23 cellular contexts compared by ENCODE assay signal in genomic region chr3:88879905-88880304, GRCh38.
DNase-seq lines count a peak whose midpoint lies in the region; ATAC-seq, FAIRE-seq and TF ChIP-seq lines count a peak whose summit lies in the region.
"Had no signal": no experiment of that assay in that cellular context is flagged by ENCODE, and none has a peak within 500 bp of the region (broad histone marks: within the 10 kb centered on the region; RNA-seq: fewer than 3 reads in every experiment).

No MANE protein-coding gene starts in this region.

- no peaks in the 10 kb centered on the region for H3K36me3 Mint-ChIP-seq in MCF 10A (ENCODE audit: insufficient read depth, unreplicated experiment)
- H3K36me3 Mint-ChIP-seq: CD14-positive monocyte; CD4-positive, alpha-beta memory T cell had no signal

- no peaks in the 10 kb centered on the region for H3K79me2 ChIP-seq in H1 (ENCODE audit: control insufficient read depth in 1 of 2, insufficient read depth in 2 of 2, low read length in 2 of 2)

- peak; percentile 89 for ATAC-seq in foreskin keratinocyte
- ATAC-seq in activated CD4-positive, CD25-positive, alpha-beta regulatory T cell treated with anti-CD3 and anti-CD28 coated beads, Interleukin-2, amount 50 U/mL, for 24 hours = no peak
- ATAC-seq: A549, K562 had no signal

- no peak for TF ChIP-seq POLR2A in breast epithelium (IDR thresholded peaks at IDR 0.05)
- TF ChIP-seq POLR2A in H1 (IDR thresholded peaks at IDR 0.05; ENCODE audit: control extremely low read depth in 1 of 2, low read depth in 2 of 2, low read length in 2 of 2) = no peak

- no peak overlapping the region for H2BK20ac ChIP-seq in H1 (ENCODE audit: low read length)

- no peak overlapping the region for H3K14ac ChIP-seq in H1 (ENCODE audit: insufficient read length)
- no peak overlapping the region for H3K14ac ChIP-seq in mesenchymal stem cell (ENCODE audit: low read length in 2 of 2)

- H3K9me3 ChIP-seq in breast epithelium (no peaks in the 10 kb centered on the region), H1 (ENCODE audit: insufficient read depth in 2 of 2, low read depth in 1 of 2, low read length in 1 of 2) (no peaks in the 10 kb centered on the region), mesenchymal stem cell (ENCODE audit: control insufficient read depth, low read length) (no peaks in the 10 kb centered on the region)
- H3K9me3 ChIP-seq: A549, BLaER1 had no signal

- no peaks in the 10 kb centered on the region; the same call in 1 of the 2 replicates for H3K23me2 ChIP-seq in H1 (ENCODE audit: low read depth, low read length)

- no peak for TF ChIP-seq RAD21 in H1 (IDR thresholded peaks at IDR 0.05 in 1 of 2, conservative IDR thresholded peaks at IDR 0.05 in 1 of 2; ENCODE audit: low read depth in 2 of 2, low read length in 2 of 2)

- no peak overlapping the region for H3K23ac ChIP-seq in H1 (ENCODE audit: insufficient read length)
- H3K23ac ChIP-seq in mesenchymal stem cell (ENCODE audit: low read length in 2 of 2) = no peak overlapping the region

- H3K18ac ChIP-seq in H1 (ENCODE audit: extremely low read depth, low read length) (no peak overlapping the region), mesenchymal stem cell (ENCODE audit: low read depth in 1 of 2, low read length in 2 of 2) (no peak overlapping the region)

- H3K27me3 Mint-ChIP-seq in MCF 10A (ENCODE audit: insufficient read depth, unreplicated experiment) = no peaks in the 10 kb centered on the region
- H3K27me3 Mint-ChIP-seq: CD4-positive, alpha-beta memory T cell had no signal

- no peak overlapping the region for H3K4me3 Mint-ChIP-seq in MCF 10A (ENCODE audit: unreplicated experiment)
- H3K4me3 Mint-ChIP-seq: CD14-positive monocyte; CD4-positive, alpha-beta memory T cell had no signal

- 94% methylated on average over 3 of the region's 3 CpGs; no CpG with 5 or more reads in 1 of the 2 experiments for WGBS in H1 (ENCODE audit: extremely low coverage in 1 of 2, insufficient coverage in 1 of 2, insufficient read length in 1 of 2, insufficient replicate concordance in 2 of 2, low coverage in 1 of 2, low lambda C conversion rate in 2 of 2, missing lambda C conversion rate in 1 of 2), 2 experiments
- 84% methylated on average over 3 of the region's 3 CpGs for WGBS in mesenchymal stem cell

- H3K4ac ChIP-seq in H1 (replicated peaks; ENCODE audit: insufficient read length, low read depth, low read length) (no peak overlapping the region), mesenchymal stem cell (ENCODE audit: low read depth in 1 of 2, low read length in 2 of 2) (no peak overlapping the region)

- no peak for FAIRE-seq in H1 (lab: Jason Lieb, UNC)
- FAIRE-seq: A549, GM12892, GM18507, H54, HTR-8/SVneo, K562 had no signal

- no peaks in the 10 kb centered on the region for H3K79me1 ChIP-seq in H1 (ENCODE audit: low read depth, low read length)
- no peaks in the 10 kb centered on the region for H3K79me1 ChIP-seq in mesenchymal stem cell (replicated peaks; ENCODE audit: low read length, poor library complexity, severe bottlenecking)

- H3K4me2 ChIP-seq in H1 (ENCODE audit: insufficient read depth in 1 of 2, low read depth in 2 of 2, low read length in 2 of 2) (no peak overlapping the region), mesenchymal stem cell (ENCODE audit: low read length, poor library complexity, severe bottlenecking) (no peak overlapping the region)
- H3K4me2 ChIP-seq: A549, BLaER1 had no signal

- H2BK120ac ChIP-seq in H1 (replicated peaks; ENCODE audit: low read depth, low read length) = no peak overlapping the region
- H2BK120ac ChIP-seq in mesenchymal stem cell (ENCODE audit: low read depth, low read length) = no peak overlapping the region

- no peaks in the 10 kb centered on the region for H4K20me1 ChIP-seq in H1 (replicated peaks in 1 of 2; ENCODE audit: control insufficient read depth in 1 of 2, insufficient read depth in 2 of 2, low read length in 2 of 2)
- H4K20me1 ChIP-seq: BLaER1 had no signal

- POLR2A ChIA-PET in MCF 10A (lab: Yijun Ruan, JAX) = no interaction called here
- POLR2A ChIA-PET in H1 (lab: Charles Lee; ENCODE audit: partially characterized antibody) = no interaction called here

- H4K8ac ChIP-seq in H1 (ENCODE audit: extremely low read depth, insufficient read depth, low read length) = no peak overlapping the region
- no peak overlapping the region for H4K8ac ChIP-seq in mesenchymal stem cell (ENCODE audit: low read length)

- no peaks in the 10 kb centered on the region for H3K4me1 ChIP-seq in breast epithelium
- no peaks in the 10 kb centered on the region for H3K4me1 ChIP-seq in H1 (replicated peaks in 1 of 4; ENCODE audit: control insufficient read depth in 3 of 4, insufficient read depth in 4 of 4, low read length in 3 of 4)
- H3K4me1 ChIP-seq in foreskin keratinocyte = peaks cover 5% of the 10 kb centered on the region
- no peaks in the 10 kb centered on the region for H3K4me1 ChIP-seq in mesenchymal stem cell (ENCODE audit: control insufficient read depth, insufficient read depth, low read depth, low read length)
- H3K4me1 ChIP-seq: A549, BLaER1 had no signal

- H3K4me3 ChIP-seq in breast epithelium (no peak overlapping the region), H1 (ENCODE audit: extremely low read depth in 1 of 4, insufficient read depth in 2 of 4, low read depth in 3 of 4, low read length in 4 of 4) (no peak overlapping the region), mesenchymal stem cell (ENCODE audit: insufficient read depth in 1 of 2, low read depth in 1 of 2, low read length in 2 of 2) (no peak overlapping the region)
- H3K4me3 ChIP-seq: A549, BLaER1, K562 had no signal

- no peak overlapping the region for H4K91ac ChIP-seq in H1 (replicated peaks; ENCODE audit: insufficient read length, low read length)
- no peak overlapping the region for H4K91ac ChIP-seq in mesenchymal stem cell (ENCODE audit: low read length)

- H2AFZ ChIP-seq in H1 (ENCODE audit: low read length) = 0 out of 2 replicates have a peak overlapping the region, but pooled peaks have one; percentile 36
- H2AFZ ChIP-seq in mesenchymal stem cell (ENCODE audit: low read depth, low read length) = no peak overlapping the region

- no peaks in the 10 kb centered on the region for H3K9me3 Mint-ChIP-seq in MCF 10A (ENCODE audit: unreplicated experiment)

- H2BK12ac ChIP-seq in H1 (ENCODE audit: low read depth, low read length) = no peak overlapping the region
- no peak overlapping the region for H2BK12ac ChIP-seq in mesenchymal stem cell (ENCODE audit: low read length in 2 of 2)

- peak; percentile 37 for DNase-seq in MCF 10A (ENCODE audit: unreplicated experiment)
- DNase-seq in breast epithelium (ENCODE audit: low spot score in 2 of 2) = no peak
- DNase-seq in H1 (ENCODE audit: low read depth in 1 of 2, low spot score in 2 of 2) = no peak
- peak; percentile 50 to 67 for DNase-seq in foreskin keratinocyte
- no peak for DNase-seq in mesenchymal stem cell
- DNase-seq in stimulated activated naive CD4-positive, alpha-beta T cell treated with Interleukin-2 at 50 U/mL for 16 hours (lab: John Stamatoyannopoulos, UW) = no peak
- DNase-seq: CD4-positive, alpha-beta memory T cell; DMS153; DMS79; GDM1; HCEC 1CT; IMR-90 had no signal

- BruUV-seq in MCF 10A (replicated peaks; lab: Mats Ljungman, UMichigan) = no TSS peak

- no peak overlapping the region for H3K27ac ChIP-seq in breast epithelium
- no peak overlapping the region for H3K27ac ChIP-seq in H1 (ENCODE audit: low read depth, low read length)
- no peak overlapping the region for H3K27ac ChIP-seq in foreskin keratinocyte
- H3K27ac ChIP-seq in mesenchymal stem cell (ENCODE audit: low read length, poor library complexity, severe bottlenecking) = no peak overlapping the region
- H3K27ac ChIP-seq: 22Rv1, A549, BLaER1, HL-60 had no signal

- H3K27ac Mint-ChIP-seq in MCF 10A (ENCODE audit: low read depth, unreplicated experiment) = no peak overlapping the region
- H3K27ac Mint-ChIP-seq: CD14-positive monocyte; CD4-positive, alpha-beta memory T cell had no signal

- H2BK15ac ChIP-seq in H1 (ENCODE audit: low read length) (no peak overlapping the region), mesenchymal stem cell (ENCODE audit: low read depth, poor library complexity, severe bottlenecking) (no peak overlapping the region)

- no peak overlapping the region for H4K5ac ChIP-seq in H1 (ENCODE audit: insufficient read length, low read depth, low read length)

- no peak overlapping the region for H3K56ac ChIP-seq in H1 (replicated peaks; ENCODE audit: insufficient read length, low read depth, low read length)

- H2BK5ac ChIP-seq in H1 (ENCODE audit: low read depth, low read length) = no peak overlapping the region
- H2BK5ac ChIP-seq in mesenchymal stem cell (ENCODE audit: low read depth, low read length, poor library complexity, severe bottlenecking) = no peak overlapping the region

- no peak for TF ChIP-seq EP300 in H1 (IDR thresholded peaks at IDR 0.05; ENCODE audit: borderline replicate concordance in 1 of 2, low read depth in 2 of 2, low read length in 2 of 2)

- H3K27me3 ChIP-seq in breast epithelium (no peaks in the 10 kb centered on the region), H1 (replicated peaks in 1 of 4; ENCODE audit: control insufficient read depth in 3 of 4, extremely low read depth in 1 of 4, insufficient read depth in 3 of 4, low read length in 3 of 4) (no peaks in the 10 kb centered on the region), foreskin keratinocyte (no peaks in the 10 kb centered on the region), mesenchymal stem cell (ENCODE audit: control insufficient read depth in 1 of 2, insufficient read depth in 1 of 2, low read length in 2 of 2) (no peaks in the 10 kb centered on the region)
- H3K27me3 ChIP-seq: BLaER1 had no signal

- H3K4me1 Mint-ChIP-seq in MCF 10A (ENCODE audit: insufficient read depth, unreplicated experiment) = peaks cover 10% of the 10 kb centered on the region
- H3K4me1 Mint-ChIP-seq: CD14-positive monocyte; CD4-positive, alpha-beta memory T cell had no signal

- CTCF ChIA-PET in MCF 10A (lab: Yijun Ruan, JAX) (no interaction called here), H1 (lab: Charles Lee; ENCODE audit: partially characterized antibody) (no interaction called here)

- intact Hi-C loops in MCF 10A (cut with micrococcal nuclease) = no loop called here
- intact Hi-C loops in breast epithelium (cut with DNase I; ENCODE audit: low total_unique reads) = no loop called here

- no peaks in the 10 kb centered on the region for H3K36me3 ChIP-seq in breast epithelium
- H3K36me3 ChIP-seq in H1 (ENCODE audit: control insufficient read depth in 2 of 4, insufficient read depth in 4 of 4, low read length in 3 of 4) = no peaks in the 10 kb centered on the region
- H3K36me3 ChIP-seq in mesenchymal stem cell (ENCODE audit: control insufficient read depth in 1 of 2, insufficient read depth in 2 of 2, low read depth in 1 of 2, low read length in 2 of 2) = no peaks in the 10 kb centered on the region
- H3K36me3 ChIP-seq: BLaER1 had no signal

- H3K9ac ChIP-seq in H1 (replicated peaks in 1 of 4; ENCODE audit: extremely low read depth in 1 of 4, low read depth in 3 of 4, low read length in 3 of 4) (no peak overlapping the region), mesenchymal stem cell (ENCODE audit: low read length) (no peak overlapping the region)
- H3K9ac ChIP-seq: BLaER1 had no signal

- TF ChIP-seq CTCF in MCF 10A (IDR thresholded peaks at IDR 0.05; ENCODE audit: unreplicated experiment) (no peak), breast epithelium (IDR thresholded peaks at IDR 0.05) (no peak), H1 (IDR thresholded peaks at IDR 0.05; ENCODE audit: control extremely low read depth in 1 of 3, insufficient read depth in 1 of 3, low read depth in 1 of 3, low read length in 3 of 3) (no peak), foreskin keratinocyte (conservative IDR thresholded peaks at IDR 0.05) (no peak)

- H2AK5ac ChIP-seq in H1 (ENCODE audit: low read depth, low read length) = no peak overlapping the region
- H2AK5ac ChIP-seq in mesenchymal stem cell (ENCODE audit: low read length, severe bottlenecking) = no peak overlapping the region

Comparison
In these comparisons a context has a peak if more than half of its experiments do, and no peak if none do; other contexts are left out.
1. DNase-seq: peak in MCF 10A (single experiment) and foreskin keratinocyte (2 of 2); none in breast epithelium (0 of 2), H1 (0 of 2), mesenchymal stem cell (single experiment) and stimulated activated naive CD4-positive, alpha-beta T cell treated with Interleukin-2 at 50 U/mL for 16 hours (single experiment).